7 cellular contexts compared by ENCODE assay signal in genomic region chr5:91379602-91380490, GRCh38.
DNase-seq lines count a peak whose midpoint lies in the region; ATAC-seq and FAIRE-seq lines count a peak whose summit lies in the region.

No MANE protein-coding gene starts in this region.

- peak; percentile 90 for FAIRE-seq in GM18507 (lab: Jason Lieb, UNC)

- DNase-seq in GM18507 (ENCODE audit: extremely low spot score, insufficient read length, low read depth) (peak; percentile 65), NCI-H1930 (lab: John Stamatoyannopoulos, UW) (peak; percentile 82 to 85), T-helper 9 cell (peak; percentile 93), astrocyte of the hippocampus (ENCODE audit: low read depth, low spot score) (peak; percentile 97), hippocampal formation (lab: John Stamatoyannopoulos, UW) (peak; percentile 88 to 89), retina (peak; percentile 93)

- ATAC-seq in HG02973 (IDR thresholded peaks at IDR 0.05; ENCODE audit: unreplicated experiment) = peak; percentile 53

Comparison
In these comparisons a context has a peak if more than half of its experiments do, and no peak if none do; other contexts are left out.
1. Peak in every context shown above with its lines: DNase-seq and ATAC-seq.